Comparison of ENCODE assay signal across 8 cellular contexts in genomic region chr11:10540915-10541591, GRCh38. TPM values are rescaled to one million over a fixed set of nuclear protein-coding genes. Genes with fewer than 3 reads are reported as not detected.
DNase-seq lines count a peak whose midpoint lies in the region; ATAC-seq, FAIRE-seq and TF ChIP-seq lines count a peak whose summit lies in the region.

A gene with protein sequence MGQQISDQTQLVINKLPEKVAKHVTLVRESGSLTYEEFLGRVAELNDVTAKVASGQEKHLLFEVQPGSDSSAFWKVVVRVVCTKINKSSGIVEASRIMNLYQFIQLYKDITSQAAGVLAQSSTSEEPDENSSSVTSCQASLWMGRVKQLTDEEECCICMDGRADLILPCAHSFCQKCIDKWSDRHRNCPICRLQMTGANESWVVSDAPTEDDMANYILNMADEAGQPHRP (minus strand): TSS chr11:10541187. CDS start chr11:10534158, 7,029 bp downstream.

- FAIRE-seq in endothelial cell of umbilical vein (lab: Jason Lieb, UNC): peak; percentile 91

- H3K4me1 ChIP-seq in endothelial cell of umbilical vein (ENCODE audit: control insufficient read depth, extremely low read depth, insufficient read depth, low read length): peaks cover 10% of the 10 kb centered on the region

- no peaks in the 10 kb centered on the region for H3K9me3 Mint-ChIP-seq in Calu3 (ENCODE audit: low read depth, unreplicated experiment)

- H4K20me1 ChIP-seq in endothelial cell of umbilical vein (replicated peaks; ENCODE audit: control insufficient read depth, extremely low read depth, insufficient read depth, low read length): no peaks in the 10 kb centered on the region

- H3K27me3 ChIP-seq in endothelial cell of umbilical vein (ENCODE audit: control insufficient read depth in 2 of 2, insufficient read depth in 2 of 2, low read length in 2 of 2): no peaks in the 10 kb centered on the region

- H3K9ac ChIP-seq in endothelial cell of umbilical vein (replicated peaks; ENCODE audit: extremely low read depth, insufficient read depth, low read length): peak within 1 kb of the TSS; percentile 82

- peak; percentile 99 for DNase-seq in Calu3
- peak; percentile 10 to 95 (median 84) for DNase-seq in HUDEP-2 (lab: John Stamatoyannopoulos, UW; ENCODE audit: unreplicated experiment in 76 of 76)
- peak; percentile 83 for DNase-seq in NOMO-1 treated with dmso at 0.1 percent for 144 hours (lab: John Stamatoyannopoulos, UW; ENCODE audit: unreplicated experiment)
- peak; percentile 99 for DNase-seq in activated CD8-positive, alpha-beta memory T cell treated with anti-CD3 and anti-CD28 coated beads, Interleukin-2, amount 50 U/mL, for 48 hours
- peak; percentile 94 for DNase-seq in endothelial cell of umbilical vein (ENCODE audit: low read depth, low spot score)
- peak; percentile 73 for DNase-seq in middle frontal gyrus (ENCODE audit: extremely low spot score, low spot score)
- peak; percentile 89 to 92 for DNase-seq in stimulated activated CD8-positive, alpha-beta memory T cell treated with anti-CD3 and anti-CD28 coated beads, Interleukin-4, amount 100 ng/mL, for 1 hour (ENCODE audit: low read depth in 2 of 2, low spot score in 1 of 2)

- peak; percentile 99 for ATAC-seq in GM21381 (IDR thresholded peaks at IDR 0.05; ENCODE audit: unreplicated experiment)

- H3K36me3 ChIP-seq in endothelial cell of umbilical vein (ENCODE audit: control insufficient read depth in 2 of 2, extremely low read depth in 1 of 2, insufficient read depth in 2 of 2, low read length in 2 of 2): no peaks in the 10 kb centered on the region

- peaks cover 19% of the 10 kb centered on the region for H3K4me1 Mint-ChIP-seq in Calu3 (ENCODE audit: low read depth, unreplicated experiment)

- H2AFZ ChIP-seq in endothelial cell of umbilical vein (ENCODE audit: low read depth, low read length): peak within 1 kb of the TSS; percentile 98

- POLR2A ChIA-PET in endothelial cell of umbilical vein (lab: Charles Lee): interaction anchor here (0.6 to 1.6 kb wide), 5 partner anchors 15 to 268 kb away, joined by 3 to 6 read pairs (median 4); partner anchors contain the start of genes ADM and EIF4G2

- H3K4me3 Mint-ChIP-seq in Calu3 (ENCODE audit: low read depth, unreplicated experiment): peak within 1 kb of the TSS; percentile 69

- H3K27ac Mint-ChIP-seq in Calu3 (ENCODE audit: unreplicated experiment): peak within 1 kb of the TSS; percentile 54

- H3K36me3 Mint-ChIP-seq in Calu3 (ENCODE audit: insufficient read depth, unreplicated experiment): peaks cover 22% of the 10 kb centered on the region

- BruUV-seq in Calu3 (replicated peaks; lab: Mats Ljungman, UMichigan) (no TSS peak), endothelial cell of umbilical vein (replicated peaks; lab: Mats Ljungman, UMichigan) (no TSS peak)

- H3K27ac ChIP-seq in endothelial cell of umbilical vein (ENCODE audit: insufficient read depth, low read depth, low read length): peak within 1 kb of the TSS; percentile 57

- peak within 1 kb of the TSS; percentile 37 to 83 (median 59) for H3K4me3 ChIP-seq in endothelial cell of umbilical vein (replicated peaks in 1 of 3; ENCODE audit: insufficient read depth in 1 of 3, low read depth in 1 of 3, low read length in 3 of 3)

- no peaks in the 10 kb centered on the region for H3K9me1 ChIP-seq in endothelial cell of umbilical vein (replicated peaks; ENCODE audit: control insufficient read depth, extremely low read depth, insufficient read depth, low read length)

- no peaks in the 10 kb centered on the region for H3K9me3 ChIP-seq in endothelial cell of umbilical vein (replicated peaks; ENCODE audit: control insufficient read depth, insufficient read depth, low read length)

- TF ChIP-seq CTCF in Calu3 (IDR thresholded peaks at IDR 0.05; ENCODE audit: unreplicated experiment): peak; percentile 83
- TF ChIP-seq CTCF in endothelial cell of umbilical vein (IDR thresholded peaks at IDR 0.05; ENCODE audit: extremely low read depth in 1 of 2, insufficient read depth in 1 of 2, low read depth in 1 of 2, low read length in 2 of 2): peak; percentile 87 to 93

- CTCF ChIA-PET in Calu3 (lab: Charles Lee): interaction anchor here (0.6 to 2.1 kb wide), 16 partner anchors 8 to 135 kb away, joined by 3 to 8 read pairs (median 4); no protein-coding TSS in a partner anchor
- CTCF ChIA-PET in endothelial cell of umbilical vein (lab: Charles Lee): interaction anchor here (0.6 to 3.3 kb wide), 62 partner anchors 9 to 236 kb away, joined by 3 to 31 read pairs (median 5); partner anchors contain the start of genes ADM and LYVE1

- intact Hi-C loops in Calu3 (cut with micrococcal nuclease; ENCODE audit: unreplicated experiment) (no loop called here), endothelial cell of umbilical vein (cut with micrococcal nuclease) (loop anchor here (1.0 to 5.0 kb wide), 5 partner anchors 17 to 879 kb away; partner anchors contain the start of gene SWAP70)

- H3K27me3 Mint-ChIP-seq in Calu3 (ENCODE audit: unreplicated experiment): no peaks in the 10 kb centered on the region

- peak within 1 kb of the TSS; percentile 95 for H3K4me2 ChIP-seq in endothelial cell of umbilical vein (ENCODE audit: insufficient read depth, low read length)

- peak; percentile 94 for TF ChIP-seq POLR2A in endothelial cell of umbilical vein (IDR thresholded peaks at IDR 0.05; ENCODE audit: low read depth, low read length)

- dilution Hi-C loops in endothelial cell of umbilical vein (cut with MboI; ENCODE audit: extremely low pct_ligation_motif_present, low sequenced_read_pairs): no loop called here

- peaks cover 16% of the 10 kb centered on the region for H3K79me2 ChIP-seq in endothelial cell of umbilical vein (ENCODE audit: control insufficient read depth, insufficient read depth, low read length)

TF ChIP-seq in endothelial cell of umbilical vein, 7 proteins besides CTCF, POLR2A, EP300 and RAD21:
- TF ChIP-seq JUN (IDR thresholded peaks at IDR 0.05; ENCODE audit: borderline replicate concordance, insufficient read depth, insufficient read length, low read depth) (no peak), POLR2AphosphoS5 (IDR thresholded peaks at IDR 0.05; ENCODE audit: insufficient read depth, low read depth, low read length) (peak; percentile 91)
TF ChIP-seq in endothelial cell of umbilical vein: peak in this region for 1.

RNA-seq across cellular contexts. Expression of the gene that starts here (rescaled TPM):
- 33.9 and 40.3 TPM in 2 replicates for total RNA-seq in Calu3 (2022)
- 31.8 and 32.4 TPM in 2 replicates for total RNA-seq in endothelial cell of umbilical vein
- polyA plus RNA-seq in endothelial cell of umbilical vein: 7.1 and 9.4 TPM in 2 replicates
- polyA plus RNA-seq in endothelial cell of umbilical vein (2011; cell fraction: cytosol; rRNA removed): 9.6 and 10.5 TPM in 2 replicates
- polyA plus RNA-seq in endothelial cell of umbilical vein (2011; cell fraction: nucleus; rRNA removed): 6.1 and 8.2 TPM in 2 replicates
- 45.7 and 50.3 TPM in 2 replicates for polyA plus RNA-seq in endothelial cell of umbilical vein (2012)
- 12.9 and 15.3 TPM in 2 replicates for polyA minus RNA-seq in endothelial cell of umbilical vein
- polyA minus RNA-seq in endothelial cell of umbilical vein (2011; cell fraction: cytosol; rRNA and poly(A)+ RNA removed): 5.2 TPM
- 7.5 and 12.5 TPM in 2 replicates for polyA minus RNA-seq in endothelial cell of umbilical vein (2011; cell fraction: nucleus; rRNA and poly(A)+ RNA removed)

Comparison
In these comparisons a context has a peak if more than half of its experiments do, and no peak if none do; other contexts are left out.
1. Peak in every context shown above with its lines: DNase-seq, ATAC-seq, H3K4me3 ChIP-seq and H3K27ac ChIP-seq.